9 cellular contexts compared by ENCODE assay signal in the genomic region with DNA sequence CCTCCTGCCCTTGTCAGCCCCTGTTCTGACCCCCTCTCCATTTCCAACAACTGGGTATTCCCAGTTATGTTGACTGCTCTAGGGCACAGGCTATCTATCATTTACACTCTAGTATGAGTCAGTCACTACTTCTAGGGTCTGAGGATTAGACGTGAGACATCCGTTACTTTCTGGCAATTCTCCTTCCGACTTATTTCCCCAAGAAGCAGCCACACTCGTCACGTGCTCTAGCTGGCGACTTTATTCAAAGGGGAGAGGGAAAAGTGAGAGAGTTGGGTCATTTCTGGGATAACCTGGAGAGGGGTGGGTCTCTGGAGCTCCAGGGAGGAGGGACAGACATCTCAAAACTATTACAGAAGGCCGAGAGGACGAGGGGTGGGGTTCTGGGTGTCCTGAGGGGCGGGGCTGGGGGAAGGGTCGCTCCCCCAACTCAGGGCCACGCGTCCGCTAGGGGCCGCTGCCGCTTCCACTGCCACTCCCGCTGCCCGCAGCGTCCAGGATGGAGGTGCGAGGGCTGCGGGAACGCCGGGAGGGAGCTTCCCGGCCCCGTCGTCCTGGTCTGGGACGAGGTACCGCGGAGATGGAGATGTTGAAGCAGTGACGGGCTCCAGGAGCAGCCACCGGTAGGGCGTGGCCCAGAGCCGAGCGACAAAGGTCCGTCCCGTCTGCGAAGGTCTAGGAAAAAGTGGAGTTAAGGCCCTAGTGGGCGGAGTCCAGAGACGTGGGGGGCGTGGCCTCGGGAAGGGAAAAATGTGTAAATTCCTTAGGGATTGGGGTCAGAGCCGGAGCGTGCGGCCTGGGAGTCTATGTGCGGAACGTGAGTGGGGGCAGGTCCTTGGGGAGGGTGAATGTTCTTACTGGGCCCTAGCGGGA. TPM values are rescaled to one million over a fixed set of nuclear protein-coding genes. Genes with fewer than 3 reads are reported as not detected.
DNase-seq lines count a peak whose midpoint lies in the region; ATAC-seq and TF ChIP-seq lines count a peak whose summit lies in the region.
"Had no signal": no experiment of that assay in that cellular context is flagged by ENCODE, and none has a peak within 500 bp of the region (broad histone marks: within the 10 kb centered on the region; RNA-seq: fewer than 3 reads in every experiment).

No MANE protein-coding gene starts in this region.

- H3K9me3 ChIP-seq in esophagus muscularis mucosa: peaks cover 0 to 6% (median 0%) of the 10 kb centered on the region in 4 donors

- H3K79me2 ChIP-seq in KMS-11 (ENCODE audit: insufficient read depth, low read depth): no peaks in the 10 kb centered on the region

- TF ChIP-seq POLR2A in esophagus muscularis mucosa (IDR thresholded peaks at IDR 0.05; ENCODE audit: low read depth): no peak

- peak; percentile 41 for DNase-seq in ELR (ENCODE audit: low read depth)
- DNase-seq in brain microvascular endothelial cell: no peak
- peak; percentile 68 for DNase-seq in neural crest cell (ENCODE audit: low read depth, low spot score)
- DNase-seq in esophagus muscularis mucosa (ENCODE audit: extremely low spot score): no peak
- no peak for DNase-seq in activated T-helper 2 cell treated with anti-CD3 and anti-CD28 coated beads, Interferon-gamma antibody, Interleukin-2, Interleukin-4, amounts not matched to agents 10 μg/mL and 5 μg/mL and 100 μg/mL, durations not matched to agents 14 hours and 24 hours and 36 hours (ENCODE audit: low spot score)

- TF ChIP-seq EP300 in esophagus muscularis mucosa (IDR thresholded peaks at IDR 0.05): no peak

- in situ Hi-C loops in brain microvascular endothelial cell (cut with HindIII; ENCODE audit: low pct_ligation_motif_present, low sequenced_read_pairs): no loop called here

- H3K36me3 ChIP-seq in KMS-11 (ENCODE audit: insufficient read depth): no peaks in the 10 kb centered on the region
- no peaks in the 10 kb centered on the region for H3K36me3 ChIP-seq in brain microvascular endothelial cell (replicated peaks)
- H3K36me3 ChIP-seq in esophagus muscularis mucosa: no peaks in the 10 kb centered on the region

- H2AFZ ChIP-seq in KMS-11 (ENCODE audit: low read depth): no peak overlapping the region

- H3K4me3 ChIP-seq in KMS-11 (IDR thresholded peaks at IDR 0.05; ENCODE audit: insufficient read depth, low read depth, low read length): no peak overlapping the region
- H3K4me3 ChIP-seq in brain microvascular endothelial cell (ENCODE audit: low read depth, low read length): no peak overlapping the region
- no peak overlapping the region for H3K4me3 ChIP-seq in esophagus muscularis mucosa

- no peak overlapping the region for H3K27ac Mint-ChIP-seq in neural crest cell (ENCODE audit: unreplicated experiment)
- no peak overlapping the region for H3K27ac Mint-ChIP-seq in activated T-helper 2 cell treated with anti-CD3 and anti-CD28 coated beads, Interferon-gamma antibody, Interleukin-2, Interleukin-4, amounts not matched to agents 10 μg/mL and 5 μg/mL and 100 μg/mL, durations not matched to agents 14 hours and 24 hours and 36 hours

- ATAC-seq in GM21526 (IDR thresholded peaks at IDR 0.05; ENCODE audit: low FRiP score, unreplicated experiment): no peak

- peaks cover 26% of the 10 kb centered on the region for H3K27me3 ChIP-seq in KMS-11 (ENCODE audit: insufficient read depth, low read depth)
- H3K27me3 ChIP-seq in brain microvascular endothelial cell (replicated peaks): no peaks in the 10 kb centered on the region
- peaks cover 0 to 86% (median 53%) of the 10 kb centered on the region in 4 donors for H3K27me3 ChIP-seq in esophagus muscularis mucosa

- H3K36me3 Mint-ChIP-seq in neural crest cell (ENCODE audit: low read depth): no peaks in the 10 kb centered on the region
- no peaks in the 10 kb centered on the region for H3K36me3 Mint-ChIP-seq in activated T-helper 2 cell treated with anti-CD3 and anti-CD28 coated beads, Interferon-gamma antibody, Interleukin-2, Interleukin-4, amounts not matched to agents 10 μg/mL and 5 μg/mL and 100 μg/mL, durations not matched to agents 14 hours and 24 hours and 36 hours (ENCODE audit: low read depth)

- 14% methylated on average over 22 of the region's 46 CpGs for WGBS in esophagus muscularis mucosa

- no peak overlapping the region for H3K4me3 Mint-ChIP-seq in neural crest cell
- H3K4me3 Mint-ChIP-seq in activated T-helper 2 cell treated with anti-CD3 and anti-CD28 coated beads, Interferon-gamma antibody, Interleukin-2, Interleukin-4, amounts not matched to agents 10 μg/mL and 5 μg/mL and 100 μg/mL, durations not matched to agents 14 hours and 24 hours and 36 hours (ENCODE audit: low read depth): no peak overlapping the region

- H3K27me3 Mint-ChIP-seq in neural crest cell (ENCODE audit: low read depth): peaks cover 43% of the 10 kb centered on the region
- peaks cover 22% of the 10 kb centered on the region for H3K27me3 Mint-ChIP-seq in activated T-helper 2 cell treated with anti-CD3 and anti-CD28 coated beads, Interferon-gamma antibody, Interleukin-2, Interleukin-4, amounts not matched to agents 10 μg/mL and 5 μg/mL and 100 μg/mL, durations not matched to agents 14 hours and 24 hours and 36 hours (ENCODE audit: low read depth)

- H3K9me3 Mint-ChIP-seq in neural crest cell: peaks cover 3% of the 10 kb centered on the region
- H3K9me3 Mint-ChIP-seq in activated T-helper 2 cell treated with anti-CD3 and anti-CD28 coated beads, Interferon-gamma antibody, Interleukin-2, Interleukin-4, amounts not matched to agents 10 μg/mL and 5 μg/mL and 100 μg/mL, durations not matched to agents 14 hours and 24 hours and 36 hours: no peaks in the 10 kb centered on the region

- no peaks in the 10 kb centered on the region for H3K4me1 ChIP-seq in KMS-11 (ENCODE audit: low read depth, poor library complexity, severe bottlenecking)
- H3K4me1 ChIP-seq in esophagus muscularis mucosa: peaks cover 0 to 15% (median 12%) of the 10 kb centered on the region in 4 donors

- no peak overlapping the region for H3K4me2 ChIP-seq in KMS-11

- no peaks in the 10 kb centered on the region for H4K20me1 ChIP-seq in KMS-11 (ENCODE audit: insufficient read depth)

- no peak overlapping the region for H3K9ac ChIP-seq in KMS-11

- H3K27ac ChIP-seq in KMS-11 (no peak overlapping the region), brain microvascular endothelial cell (no peak overlapping the region), esophagus muscularis mucosa (replicated peaks in 1 of 4) (no peak overlapping the region)
- H3K27ac ChIP-seq: HL-60 had no signal

- H3K4me1 Mint-ChIP-seq in neural crest cell: peaks cover 4% of the 10 kb centered on the region
- H3K4me1 Mint-ChIP-seq in activated T-helper 2 cell treated with anti-CD3 and anti-CD28 coated beads, Interferon-gamma antibody, Interleukin-2, Interleukin-4, amounts not matched to agents 10 μg/mL and 5 μg/mL and 100 μg/mL, durations not matched to agents 14 hours and 24 hours and 36 hours (ENCODE audit: low read depth): peaks cover 6% of the 10 kb centered on the region

- intact Hi-C loops in esophagus muscularis mucosa (cut with DNase I): no loop called here
- intact Hi-C loops in activated T-helper 2 cell treated with anti-CD3 and anti-CD28 coated beads, Interferon-gamma antibody, Interleukin-2, Interleukin-4, amounts not matched to agents 10 μg/mL and 5 μg/mL and 100 μg/mL, durations not matched to agents 14 hours and 24 hours and 36 hours (cut with micrococcal nuclease): no loop called here

- peak; percentile 42 for TF ChIP-seq CTCF in KMS-11 (conservative IDR thresholded peaks at IDR 0.05; ENCODE audit: low read depth, low read length)
- peak; percentile 62 for TF ChIP-seq CTCF in brain microvascular endothelial cell (IDR thresholded peaks at IDR 0.05; ENCODE audit: low read depth, low read length, missing control alignments)
- peak; percentile 68 for TF ChIP-seq CTCF in neural crest cell (conservative IDR thresholded peaks at IDR 0.05)
- peak in 1 of 3 experiments; percentile 28 for TF ChIP-seq CTCF in esophagus muscularis mucosa (IDR thresholded peaks at IDR 0.05)

RNA-seq across cellular contexts. Expression of a gene that starts 8.9 kb away (rescaled TPM):
- total RNA-seq in neural crest cell (0.36 TPM in 1 of 2 replicates, not detected in the other), esophagus muscularis mucosa (under 1 TPM in 2 of 4 donors, not detected in 2; 0.52 to 0.83 TPM)
- total RNA-seq in activated T-helper 2 cell treated with anti-CD3 and anti-CD28 coated beads, Interferon-gamma antibody, Interleukin-2, Interleukin-4, amounts not matched to agents 10 μg/mL and 5 μg/mL and 100 μg/mL, durations not matched to agents 14 hours and 24 hours and 36 hours: not detected in 2 replicates
- total RNA-seq: pulmonary artery endothelial cell had no signal

RNA-seq across cellular contexts. Expression of a gene that starts 12.8 kb away (rescaled TPM):
- 16.7 and 17.7 TPM in 2 replicates for total RNA-seq in neural crest cell
- total RNA-seq in esophagus muscularis mucosa: under 1 TPM; 0.50 to 0.91 (median 0.76) TPM
- total RNA-seq in activated T-helper 2 cell treated with anti-CD3 and anti-CD28 coated beads, Interferon-gamma antibody, Interleukin-2, Interleukin-4, amounts not matched to agents 10 μg/mL and 5 μg/mL and 100 μg/mL, durations not matched to agents 14 hours and 24 hours and 36 hours: 5.2 and 6.5 TPM in 2 replicates

RNA-seq across cellular contexts. Expression of a gene that starts 19.1 kb away (rescaled TPM):
- 74.5 and 87.4 TPM in 2 replicates for total RNA-seq in neural crest cell
- 1 to 10 TPM; 2.7 to 6.6 (median 4.2) TPM for total RNA-seq in esophagus muscularis mucosa
- 38.3 and 40.6 TPM in 2 replicates for total RNA-seq in activated T-helper 2 cell treated with anti-CD3 and anti-CD28 coated beads, Interferon-gamma antibody, Interleukin-2, Interleukin-4, amounts not matched to agents 10 μg/mL and 5 μg/mL and 100 μg/mL, durations not matched to agents 14 hours and 24 hours and 36 hours

RNA-seq across cellular contexts. Expression of a gene that starts 23.6 kb away (rescaled TPM):
- total RNA-seq in neural crest cell (34.7 and 49.1 TPM in 2 replicates), esophagus muscularis mucosa (under 1 TPM in 1 of 4 donors, not detected in 3; 0.65 TPM)
- total RNA-seq in activated T-helper 2 cell treated with anti-CD3 and anti-CD28 coated beads, Interferon-gamma antibody, Interleukin-2, Interleukin-4, amounts not matched to agents 10 μg/mL and 5 μg/mL and 100 μg/mL, durations not matched to agents 14 hours and 24 hours and 36 hours: 28.6 and 29.8 TPM in 2 replicates

RNA-seq across cellular contexts. Expression of a gene that starts 23.9 kb away (rescaled TPM):
- 651 and 672 TPM in 2 replicates for total RNA-seq in neural crest cell
- total RNA-seq in esophagus muscularis mucosa: 100 to 1,000 TPM; 236 to 275 (median 250) TPM
- total RNA-seq in activated T-helper 2 cell treated with anti-CD3 and anti-CD28 coated beads, Interferon-gamma antibody, Interleukin-2, Interleukin-4, amounts not matched to agents 10 μg/mL and 5 μg/mL and 100 μg/mL, durations not matched to agents 14 hours and 24 hours and 36 hours: 274 and 279 TPM in 2 replicates

Comparison
In these comparisons a context has a peak if more than half of its experiments do, and no peak if none do; other contexts are left out.
1. DNase-seq: peak in ELR (single experiment) and neural crest cell (single experiment); none in brain microvascular endothelial cell (single experiment), esophagus muscularis mucosa (single experiment) and activated T-helper 2 cell treated with anti-CD3 and anti-CD28 coated beads, Interferon-gamma antibody, Interleukin-2, Interleukin-4, amounts not matched to agents 10 μg/mL and 5 μg/mL and 100 μg/mL, durations not matched to agents 14 hours and 24 hours and 36 hours (single experiment).